Comparison of ENCODE assay signal across 9 cellular contexts in the genomic region with DNA sequence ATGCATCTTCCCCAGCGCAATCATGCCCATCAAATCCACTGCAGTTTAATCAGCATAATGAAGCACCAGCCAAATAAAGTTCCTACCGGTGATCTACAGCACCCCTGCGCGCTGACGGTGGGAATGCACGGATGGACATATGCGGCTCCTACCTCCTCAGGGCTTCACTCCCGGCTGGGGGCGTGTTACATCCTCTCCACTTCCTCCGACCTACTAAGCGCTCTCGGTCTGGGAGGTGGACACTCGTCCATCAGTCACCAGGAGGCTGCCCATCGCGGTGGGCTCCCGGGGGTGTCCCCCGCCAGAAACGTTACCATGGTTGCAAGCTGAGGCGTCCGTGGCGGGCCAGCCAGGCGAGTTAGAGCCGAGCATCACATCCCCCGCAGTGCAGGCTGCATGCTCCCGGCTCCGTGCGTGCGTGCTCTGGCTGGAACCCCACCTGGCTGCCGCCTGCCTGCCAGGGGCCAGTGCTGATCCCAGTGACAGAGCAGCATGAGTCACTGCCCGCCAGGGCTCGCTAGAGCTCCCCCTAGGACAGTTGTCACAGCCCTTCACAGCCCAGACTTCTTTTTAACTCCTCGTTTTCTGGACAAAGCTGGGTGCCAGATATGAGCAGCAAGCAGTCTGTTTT.
DNase-seq lines count a peak whose midpoint lies in the region; ATAC-seq and TF ChIP-seq lines count a peak whose summit lies in the region.
"Had no signal": no experiment of that assay in that cellular context is flagged by ENCODE, and none has a peak within 500 bp of the region (broad histone marks: within the 10 kb centered on the region; RNA-seq: fewer than 3 reads in every experiment).

No MANE protein-coding gene starts in this region.

- ATAC-seq in activated CD8-positive, alpha-beta T cell treated with anti-CD3 and anti-CD28 coated beads for 36 hours = peak; percentile 55
- ATAC-seq in activated CD8-positive, alpha-beta T cell treated with anti-CD3 and anti-CD28 coated beads, Interleukin-2, amount 10 ng/mL, durations not matched to agents 7 days and 5 days = no peak
- no peak for ATAC-seq in HG03108 (IDR thresholded peaks at IDR 0.05; ENCODE audit: unreplicated experiment)

- H3K9ac ChIP-seq in neuronal stem cell (ENCODE audit: low read depth, low read length, poor library complexity) = peak overlapping the region; percentile 66

- H3K18ac ChIP-seq in neuronal stem cell (ENCODE audit: low read length) = no peak overlapping the region

- no peaks in the 10 kb centered on the region for H3K27me3 ChIP-seq in neuronal stem cell (ENCODE audit: control insufficient read depth in 3 of 3, insufficient read depth in 3 of 3, low read depth in 1 of 3, low read length in 3 of 3)

- in situ Hi-C loops in SK-MEL-5 (cut with HindIII; ENCODE audit: low pct_unique_long_range_greater_than_20kb, low sequenced_read_pairs) = no loop called here

- intact Hi-C loops in activated CD8-positive, alpha-beta T cell treated with anti-CD3 and anti-CD28 coated beads for 36 hours (cut with micrococcal nuclease) = no loop called here

- no peak overlapping the region for H2BK120ac ChIP-seq in neuronal stem cell (ENCODE audit: low read depth, low read length)

- no CpG with 5 or more reads among the region's 32 CpGs for WGBS in neuronal stem cell (ENCODE audit: extremely low coverage in 2 of 2, insufficient read length in 2 of 2, insufficient replicate concordance in 1 of 2), 2 donors

- TF ChIP-seq CTCF in activated CD8-positive, alpha-beta T cell treated with anti-CD3 and anti-CD28 coated beads for 36 hours (IDR thresholded peaks at IDR 0.05) = no peak

- no peak overlapping the region for H2BK5ac ChIP-seq in neuronal stem cell (ENCODE audit: low read length)

- H2AK5ac ChIP-seq in neuronal stem cell (ENCODE audit: low read depth, low read length) = no peak overlapping the region

- no peak overlapping the region for H3K27ac ChIP-seq in neuronal stem cell (replicated peaks; ENCODE audit: low read length)

- no peak overlapping the region for H3K4ac ChIP-seq in neuronal stem cell (ENCODE audit: low read length)

- peaks cover 7% of the 10 kb centered on the region for H3K36me3 Mint-ChIP-seq in activated CD8-positive, alpha-beta T cell treated with anti-CD3 and anti-CD28 coated beads for 36 hours (ENCODE audit: low read depth)
- peaks cover 52% of the 10 kb centered on the region for H3K36me3 Mint-ChIP-seq in activated CD8-positive, alpha-beta T cell treated with anti-CD3 and anti-CD28 coated beads, Interleukin-2, amount 10 ng/mL, durations not matched to agents 7 days and 5 days (ENCODE audit: low read depth)
- H3K36me3 Mint-ChIP-seq in immature natural killer cell = peaks cover 0 to 6% (median 5%) of the 10 kb centered on the region in 3 donors

- peak overlapping the region in 1 of 2 donors; percentile 36 for H3K4me3 ChIP-seq in neuronal stem cell (ENCODE audit: low read length in 2 of 2)

- no peak overlapping the region for H3K23ac ChIP-seq in neuronal stem cell (ENCODE audit: low read depth, low read length, poor library complexity)

- H3K9me3 Mint-ChIP-seq in activated CD8-positive, alpha-beta T cell treated with anti-CD3 and anti-CD28 coated beads for 36 hours = peaks cover 4% of the 10 kb centered on the region
- H3K9me3 Mint-ChIP-seq in activated CD8-positive, alpha-beta T cell treated with anti-CD3 and anti-CD28 coated beads, Interleukin-2, amount 10 ng/mL, durations not matched to agents 7 days and 5 days (ENCODE audit: insufficient read depth) = no peaks in the 10 kb centered on the region
- peaks cover 0 to 7% (median 0%) of the 10 kb centered on the region in 6 donors for H3K9me3 Mint-ChIP-seq in immature natural killer cell

- no peak overlapping the region for H2BK15ac ChIP-seq in neuronal stem cell (ENCODE audit: low read length)

- H3K36me3 ChIP-seq in neuronal stem cell (replicated peaks in 1 of 2; ENCODE audit: control insufficient read depth in 2 of 2, insufficient read depth in 2 of 2, low read length in 2 of 2) = peaks cover 6 to 67% of the 10 kb centered on the region in 2 donors

- H3K14ac ChIP-seq in neuronal stem cell (ENCODE audit: low read length) = no peak overlapping the region

- POLR2A ChIA-PET in activated CD8-positive, alpha-beta T cell treated with anti-CD3 and anti-CD28 coated beads for 36 hours (lab: Charles Lee) = no interaction called here
- POLR2A ChIA-PET in activated CD8-positive, alpha-beta T cell treated with anti-CD3 and anti-CD28 coated beads, Interleukin-2, amount 10 ng/mL, durations not matched to agents 7 days and 5 days (lab: Charles Lee) = no interaction called here

- no peak overlapping the region for H3K4me3 Mint-ChIP-seq in activated CD8-positive, alpha-beta T cell treated with anti-CD3 and anti-CD28 coated beads for 36 hours
- no peak overlapping the region for H3K4me3 Mint-ChIP-seq in activated CD8-positive, alpha-beta T cell treated with anti-CD3 and anti-CD28 coated beads, Interleukin-2, amount 10 ng/mL, durations not matched to agents 7 days and 5 days
- H3K4me3 Mint-ChIP-seq in immature natural killer cell = no peak overlapping the region
- H3K4me3 Mint-ChIP-seq: activated naive CD4-positive, alpha-beta T cell treated with anti-CD3 and anti-CD28 coated beads, Interleukin-2, amount 50 U/mL, for 24 hours had no signal

- no peak overlapping the region for H2AFZ ChIP-seq in neuronal stem cell (ENCODE audit: low read length)

- H4K91ac ChIP-seq in neuronal stem cell (ENCODE audit: low read depth, low read length, poor library complexity) = no peak overlapping the region

- H3K4me1 Mint-ChIP-seq in activated CD8-positive, alpha-beta T cell treated with anti-CD3 and anti-CD28 coated beads for 36 hours (ENCODE audit: low read depth) = peaks cover 5% of the 10 kb centered on the region
- peaks cover 5% of the 10 kb centered on the region for H3K4me1 Mint-ChIP-seq in activated CD8-positive, alpha-beta T cell treated with anti-CD3 and anti-CD28 coated beads, Interleukin-2, amount 10 ng/mL, durations not matched to agents 7 days and 5 days (ENCODE audit: low read depth)
- peaks cover 0 to 6% of the 10 kb centered on the region in 2 donors for H3K4me1 Mint-ChIP-seq in immature natural killer cell

- H4K8ac ChIP-seq in neuronal stem cell (ENCODE audit: low read depth, low read length) = no peak overlapping the region

- H2BK12ac ChIP-seq in neuronal stem cell (ENCODE audit: low read length) = no peak overlapping the region

- peaks cover 3 to 15% of the 10 kb centered on the region in 2 donors for H3K9me3 ChIP-seq in neuronal stem cell (replicated peaks in 1 of 2; ENCODE audit: control insufficient read depth in 2 of 2, insufficient read depth in 1 of 2, low read depth in 1 of 2, low read length in 2 of 2)

- peak overlapping the region; percentile 70 for H3K4me2 ChIP-seq in neuronal stem cell (ENCODE audit: insufficient read depth, low read length, poor library complexity, severe bottlenecking)

- H3K27me3 Mint-ChIP-seq in activated CD8-positive, alpha-beta T cell treated with anti-CD3 and anti-CD28 coated beads for 36 hours = no peaks in the 10 kb centered on the region
- no peaks in the 10 kb centered on the region for H3K27me3 Mint-ChIP-seq in activated CD8-positive, alpha-beta T cell treated with anti-CD3 and anti-CD28 coated beads, Interleukin-2, amount 10 ng/mL, durations not matched to agents 7 days and 5 days (ENCODE audit: low read depth)
- no peaks in the 10 kb centered on the region for H3K27me3 Mint-ChIP-seq in immature natural killer cell (ENCODE audit: low read depth in 3 of 3)
- H3K27me3 Mint-ChIP-seq: activated naive CD4-positive, alpha-beta T cell treated with anti-CD3 and anti-CD28 coated beads, Interleukin-2, amount 50 U/mL, for 24 hours had no signal

- peak; percentile 6 for DNase-seq in activated CD8-positive, alpha-beta T cell treated with anti-CD3 and anti-CD28 coated beads for 36 hours
- no peak for DNase-seq in activated CD8-positive, alpha-beta T cell treated with anti-CD3 and anti-CD28 coated beads, Interleukin-2, amount 10 ng/mL, durations not matched to agents 7 days and 5 days
- DNase-seq in SK-MEL-5 (ENCODE audit: low read depth, low spot score) = peak; percentile 32
- DNase-seq in fibroblast of the conjunctiva (ENCODE audit: low read depth) = peak; percentile 22
- peak; percentile 68 for DNase-seq in neuronal stem cell (ENCODE audit: low spot score)
- DNase-seq in immature natural killer cell = no peak
- DNase-seq in mesenteric fat pad (ENCODE audit: low spot score) = no peak

- CTCF ChIA-PET in activated CD8-positive, alpha-beta T cell treated with anti-CD3 and anti-CD28 coated beads for 36 hours (lab: Charles Lee) = interaction anchor here (0.7 kb wide), 1 partner anchor 15 kb away, joined by 4 read pairs; no protein-coding TSS in a partner anchor
- CTCF ChIA-PET in activated CD8-positive, alpha-beta T cell treated with anti-CD3 and anti-CD28 coated beads, Interleukin-2, amount 10 ng/mL, durations not matched to agents 7 days and 5 days (lab: Charles Lee) = no interaction called here

- peaks cover 0 to 8% of the 10 kb centered on the region in 2 donors for H3K4me1 ChIP-seq in neuronal stem cell (ENCODE audit: control insufficient read depth in 2 of 2, insufficient read depth in 1 of 2, low read depth in 1 of 2, low read length in 2 of 2)

- H3K79me1 ChIP-seq in neuronal stem cell (ENCODE audit: low read depth, low read length) = peaks cover 2% of the 10 kb centered on the region

- H3K27ac Mint-ChIP-seq in activated CD8-positive, alpha-beta T cell treated with anti-CD3 and anti-CD28 coated beads for 36 hours = no peak overlapping the region
- no peak overlapping the region for H3K27ac Mint-ChIP-seq in activated CD8-positive, alpha-beta T cell treated with anti-CD3 and anti-CD28 coated beads, Interleukin-2, amount 10 ng/mL, durations not matched to agents 7 days and 5 days
- no peak overlapping the region for H3K27ac Mint-ChIP-seq in immature natural killer cell
- H3K27ac Mint-ChIP-seq: activated naive CD4-positive, alpha-beta T cell treated with anti-CD3 and anti-CD28 coated beads, Interleukin-2, amount 50 U/mL, for 24 hours had no signal

Comparison
In these comparisons a context has a peak if more than half of its experiments do, and no peak if none do; other contexts are left out.
1. DNase-seq: peak in activated CD8-positive, alpha-beta T cell treated with anti-CD3 and anti-CD28 coated beads for 36 hours (single experiment), SK-MEL-5 (single experiment), fibroblast of the conjunctiva (single experiment) and neuronal stem cell (single experiment); none in activated CD8-positive, alpha-beta T cell treated with anti-CD3 and anti-CD28 coated beads, Interleukin-2, amount 10 ng/mL, durations not matched to agents 7 days and 5 days (single experiment), immature natural killer cell (0 of 3) and mesenteric fat pad (single experiment).